Comparison of ENCODE assay signal across 9 cellular contexts in the genomic region with DNA sequence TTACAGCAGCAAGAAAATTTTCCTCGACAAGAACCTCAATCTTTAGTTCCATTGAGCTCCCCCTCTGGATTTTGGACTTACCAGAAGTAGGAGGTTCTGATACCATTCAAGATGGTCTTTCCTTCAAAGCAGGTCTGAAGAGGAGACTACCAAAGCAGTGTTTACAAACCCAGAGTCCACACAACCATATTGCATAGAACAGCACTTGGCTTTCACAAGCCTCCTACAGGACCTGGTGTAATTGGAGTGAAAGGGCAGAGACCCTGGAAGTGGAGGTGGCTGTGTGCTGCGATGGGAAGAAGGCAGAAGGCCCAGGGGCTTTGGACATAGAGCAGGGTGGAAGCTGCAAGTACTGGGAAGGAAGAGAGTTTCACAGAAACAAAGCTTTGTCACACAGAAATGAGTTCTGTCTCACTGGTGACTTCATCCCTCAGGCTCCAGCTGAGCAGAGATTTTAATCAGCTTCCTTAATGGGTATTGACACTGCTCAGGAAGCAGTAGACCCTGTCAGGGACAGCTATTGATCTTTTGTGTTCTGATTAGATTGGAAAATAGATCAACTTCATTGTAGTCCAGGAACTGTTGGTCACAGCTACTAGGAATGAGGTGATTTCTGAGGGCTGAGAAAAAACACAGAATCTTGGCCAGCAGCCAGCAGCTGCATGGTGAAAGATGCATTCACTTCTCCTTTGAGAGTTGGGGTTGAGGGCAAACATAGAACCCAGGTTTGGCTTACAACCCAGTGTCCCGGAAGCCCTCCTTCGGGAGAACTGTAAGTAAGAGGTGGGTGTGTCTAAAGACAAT.
DNase-seq lines count a peak whose midpoint lies in the region; ATAC-seq and TF ChIP-seq lines count a peak whose summit lies in the region.
"Had no signal": no experiment of that assay in that cellular context is flagged by ENCODE, and none has a peak within 500 bp of the region (broad histone marks: within the 10 kb centered on the region; RNA-seq: fewer than 3 reads in every experiment).

No MANE protein-coding gene starts in this region.

- H3K4me1 ChIP-seq in psoas muscle = peaks cover 49% of the 10 kb centered on the region

- H3K36me3 ChIP-seq in psoas muscle (ENCODE audit: insufficient read depth in 1 of 2, low read depth in 1 of 2) = peaks cover 0 to 36% of the 10 kb centered on the region in 2 donors
- H3K36me3 ChIP-seq in H7 (replicated peaks; ENCODE audit: control insufficient read depth, insufficient read depth, low read length) = no peaks in the 10 kb centered on the region

- no peak overlapping the region for H3K4me3 ChIP-seq in GM12865 (ENCODE audit: low read depth, low read length)
- H3K4me3 ChIP-seq in epithelial cell of esophagus (ENCODE audit: low read length) = no peak overlapping the region
- H3K4me3 ChIP-seq in psoas muscle = no peak overlapping the region
- H3K4me3 ChIP-seq in H7 (ENCODE audit: insufficient read depth, low read depth, low read length) = no peak overlapping the region
- H3K4me3 ChIP-seq: GM23338 had no signal

- DNase-seq in GM12865 (ENCODE audit: low read depth) (peak; percentile 63), NCI-H2227 treated with DMSO at 0.1 percent for 48 hours (lab: John Stamatoyannopoulos, UW) (peak; percentile 23), epithelial cell of esophagus (ENCODE audit: low read depth) (peak; percentile 49), psoas muscle (peak in 1 of 2 donors; percentile 47), RWPE1 (ENCODE audit: low spot score) (no peak), H7 (no peak)
- DNase-seq in activated naive CD4-positive, alpha-beta T cell (lab: John Stamatoyannopoulos, UW) = no peak

- no peaks in the 10 kb centered on the region for H3K9me3 ChIP-seq in psoas muscle

- H3K27ac ChIP-seq in psoas muscle (peak overlapping the region; percentile 91), RWPE1 (no peak overlapping the region)

- POLR2A ChIA-PET in RWPE1 (lab: Yijun Ruan, JAX; ENCODE audit: low non-redundant PET) = no interaction called here

- ATAC-seq in psoas muscle (no peak), GM21619 (IDR thresholded peaks at IDR 0.05; ENCODE audit: unreplicated experiment) (no peak)
- ATAC-seq: GM23338 had no signal

- 33 to 37% (median 35%) methylated on average over 4 of the region's 4 CpGs for WGBS in psoas muscle, 3 donors

- CTCF ChIA-PET in RWPE1 (lab: Yijun Ruan, JAX) = interaction anchor here (0.8 to 2.7 kb wide), 5 partner anchors 8 to 133 kb away, joined by 3 to 16 read pairs (median 7); no protein-coding TSS in a partner anchor

- no peak for TF ChIP-seq CTCF in GM12865 (IDR thresholded peaks at IDR 0.05; ENCODE audit: insufficient read depth, low read depth, low read length, missing control alignments)
- TF ChIP-seq CTCF in epithelial cell of esophagus (IDR thresholded peaks at IDR 0.05; ENCODE audit: insufficient read depth, low read depth, low read length, missing control alignments) = no peak
- TF ChIP-seq CTCF in psoas muscle (IDR thresholded peaks at IDR 0.05) = no peak
- TF ChIP-seq CTCF in RWPE1 (conservative IDR thresholded peaks at IDR 0.05; ENCODE audit: low read depth) = no peak

- H3K27me3 ChIP-seq in psoas muscle (ENCODE audit: insufficient read depth in 3 of 3, low read length in 2 of 3) (no peaks in the 10 kb centered on the region), H7 (ENCODE audit: control insufficient read depth, insufficient read depth, low read length) (no peaks in the 10 kb centered on the region)

- intact Hi-C loops in psoas muscle (cut with DNase I) = loop anchor here in 1 of 2 donors (10.0 kb wide), 1 partner anchor 241 kb away; a partner anchor contains a TSS

Comparison
In these comparisons a context has a peak if more than half of its experiments do, and no peak if none do; other contexts are left out.
1. DNase-seq: peak in GM12865 (single experiment), NCI-H2227 treated with DMSO at 0.1 percent for 48 hours (single experiment) and epithelial cell of esophagus (single experiment); none in RWPE1 (single experiment), H7 (single experiment) and activated naive CD4-positive, alpha-beta T cell (0 of 4).